17 cellular contexts compared by ENCODE assay signal in genomic region chr18:35851286-35851967, GRCh38.
"Had no signal": no experiment of that assay in that cellular context is flagged by ENCODE, and none has a peak within 500 bp of the region (broad histone marks: within the 10 kb centered on the region; RNA-seq: fewer than 3 reads in every experiment).

No MANE protein-coding gene starts in this region.

- H3K4me1 ChIP-seq: thyroid gland, uterus had no signal

- ATAC-seq: effector memory CD8-positive, alpha-beta T cell; gastroesophageal sphincter; left ventricle myocardium superior; right cardiac atrium had no signal

- H3K36me3 ChIP-seq: gastroesophageal sphincter, thyroid gland, uterus had no signal

- DNase-seq: activated CD4-positive, alpha-beta T cell treated with anti-CD3 and anti-CD28 coated beads, Interleukin-2, amount 50 U/mL, for 4 hours; activated CD4-positive, CD25-positive, alpha-beta regulatory T cell treated with anti-CD3 and anti-CD28 coated beads, Interleukin-2, amount 50 U/mL, for 72 hours; activated effector memory CD4-positive, alpha-beta T cell treated with Interleukin-2 at 50 U/mL for 16 hours; activated T-cell treated with anti-CD3 and anti-CD28 coated beads, Interleukin-2, amount 50 U/mL, for 24 hours; central memory CD4-positive, alpha-beta T cell; cortex of kidney; effector memory CD8-positive, alpha-beta T cell; hippocampal formation; left ventricle myocardium superior; right cardiac atrium; small intestine; thyroid gland; uterus had no signal

- H3K36me3 Mint-ChIP-seq: activated naive CD4-positive, alpha-beta T cell treated with anti-CD3 and anti-CD28 coated beads, Interleukin-2, amount 50 U/mL, for 24 hours had no signal

- H3K4me1 Mint-ChIP-seq: activated naive CD4-positive, alpha-beta T cell treated with anti-CD3 and anti-CD28 coated beads, Interleukin-2, amount 50 U/mL, for 24 hours; neural crest cell had no signal

- H3K4me3 Mint-ChIP-seq: activated naive CD4-positive, alpha-beta T cell treated with anti-CD3 and anti-CD28 coated beads, Interleukin-2, amount 50 U/mL, for 24 hours; activated T-cell treated with anti-CD3 and anti-CD28 coated beads, Interleukin-2, amount 50 U/mL, for 24 hours; effector memory CD8-positive, alpha-beta T cell; neural crest cell; T-helper 2 cell treated with Interferon-gamma antibody and Interleukin-4, amounts not matched to agents 5 μg/mL and 100 μg/mL, for 36 hours had no signal

- H3K27ac ChIP-seq: thyroid gland, uterus had no signal

- H3K4me3 ChIP-seq: gastroesophageal sphincter, thyroid gland, uterus had no signal

- H3K27me3 ChIP-seq: gastroesophageal sphincter, thyroid gland, uterus had no signal

- H3K9me3 ChIP-seq: thyroid gland, uterus had no signal

- H3K9me3 Mint-ChIP-seq: activated naive CD4-positive, alpha-beta T cell treated with anti-CD3 and anti-CD28 coated beads, Interleukin-2, amount 50 U/mL, for 24 hours; activated T-cell treated with anti-CD3 and anti-CD28 coated beads, Interleukin-2, amount 50 U/mL, for 24 hours; effector memory CD8-positive, alpha-beta T cell; T-helper 2 cell treated with Interferon-gamma antibody and Interleukin-4, amounts not matched to agents 5 μg/mL and 100 μg/mL, for 36 hours had no signal

- H3K27ac Mint-ChIP-seq: activated naive CD4-positive, alpha-beta T cell treated with anti-CD3 and anti-CD28 coated beads, Interleukin-2, amount 50 U/mL, for 24 hours; activated T-cell treated with anti-CD3 and anti-CD28 coated beads, Interleukin-2, amount 50 U/mL, for 24 hours; effector memory CD8-positive, alpha-beta T cell; T-helper 2 cell treated with Interferon-gamma antibody and Interleukin-4, amounts not matched to agents 5 μg/mL and 100 μg/mL, for 36 hours had no signal
